19 cellular contexts compared by ENCODE assay signal in genomic region chr1:168835791-168836190, GRCh38.
DNase-seq lines count a peak whose midpoint lies in the region; ATAC-seq, FAIRE-seq and TF ChIP-seq lines count a peak whose summit lies in the region.
"Had no signal": no experiment of that assay in that cellular context is flagged by ENCODE, and none has a peak within 500 bp of the region (broad histone marks: within the 10 kb centered on the region; RNA-seq: fewer than 3 reads in every experiment).

No MANE protein-coding gene starts in this region.

- no peaks in the 10 kb centered on the region for H3K9me3 ChIP-seq in HepG2 (ENCODE audit: low read length)
- no peaks in the 10 kb centered on the region for H3K9me3 ChIP-seq in right lobe of liver

- no peak overlapping the region for H3K4me3 Mint-ChIP-seq in progenitor cell of endocrine pancreas (ENCODE audit: low read depth)
- H3K4me3 Mint-ChIP-seq in activated CD4-positive, alpha-beta T cell treated with anti-CD3 and anti-CD28 coated beads, Interleukin-2, amount 10 ng/mL, durations not matched to agents 24 days and 14 days = no peak overlapping the region
- H3K4me3 Mint-ChIP-seq: B cell; CD8-positive, alpha-beta T cell; GM23338 had no signal

- H3K9me3 Mint-ChIP-seq in progenitor cell of endocrine pancreas (ENCODE audit: low read depth) = no peaks in the 10 kb centered on the region
- H3K9me3 Mint-ChIP-seq in activated CD4-positive, alpha-beta T cell treated with anti-CD3 and anti-CD28 coated beads, Interleukin-2, amount 10 ng/mL, durations not matched to agents 24 days and 14 days = no peaks in the 10 kb centered on the region
- H3K9me3 Mint-ChIP-seq: CD8-positive, alpha-beta T cell had no signal

- no peaks in the 10 kb centered on the region for H3K79me2 ChIP-seq in HepG2 (ENCODE audit: insufficient read depth, low read length)

- H3K36me3 ChIP-seq in HepG2 (replicated peaks in 1 of 2; ENCODE audit: control insufficient read depth in 1 of 2, insufficient read depth in 2 of 2, low read length in 2 of 2) = no peaks in the 10 kb centered on the region
- no peaks in the 10 kb centered on the region for H3K36me3 ChIP-seq in right lobe of liver
- no peaks in the 10 kb centered on the region for H3K36me3 ChIP-seq in bronchial epithelial cell (ENCODE audit: control insufficient read depth, insufficient read depth, low read length)
- H3K36me3 ChIP-seq: BLaER1 treated with 17β-estradiol and CSF1 and Interleukin-3, amounts not matched to agents 10 nM and 100 nM had no signal

- CTCF ChIA-PET in HepG2 (lab: Yijun Ruan, JAX; ENCODE audit: low intra/inter-chr PET ratio, low total read pairs) = no interaction called here

- peak overlapping the region; percentile 64 for H2AFZ ChIP-seq in HepG2 (ENCODE audit: low read length)
- H2AFZ ChIP-seq: GM23338 had no signal

- in situ Hi-C loops in HepG2 (cut with HindIII; ENCODE audit: extremely low pct_ligation_motif_present, low pct_unique_long_range_greater_than_20kb) = no loop called here

- FAIRE-seq in HepG2 (lab: Jason Lieb, UNC) (no peak), bronchial epithelial cell (lab: Jason Lieb, UNC) (no peak)
- FAIRE-seq: G401.6, GM12891, H54 had no signal

- H4K20me1 ChIP-seq in HepG2 (ENCODE audit: insufficient read depth, low read length) = no peaks in the 10 kb centered on the region
- H4K20me1 ChIP-seq: BLaER1 treated with 17β-estradiol and CSF1 and Interleukin-3, amounts not matched to agents 10 nM and 100 nM had no signal

- H3K27ac ChIP-seq in HepG2 (ENCODE audit: extremely low read length, insufficient read depth, low read length) = peak overlapping the region; percentile 53
- no peak overlapping the region for H3K27ac ChIP-seq in right lobe of liver
- no peak overlapping the region for H3K27ac ChIP-seq in foreskin keratinocyte
- H3K27ac ChIP-seq: BLaER1 treated with 17β-estradiol and CSF1 and Interleukin-3, amounts not matched to agents 10 nM and 100 nM had no signal

- no peak for TF ChIP-seq RAD21 in HepG2 (CRISPR knock-in tag; IDR thresholded peaks at IDR 0.05)

- no peak overlapping the region for H3K9ac ChIP-seq in HepG2 (ENCODE audit: insufficient read depth, low read depth, low read length)
- H3K9ac ChIP-seq: BLaER1 treated with 17β-estradiol and CSF1 and Interleukin-3, amounts not matched to agents 10 nM and 100 nM had no signal

- 74% methylated on average over 2 of the region's 2 CpGs for WGBS in HepG2 (ENCODE audit: low lambda C conversion rate)
- WGBS in right lobe of liver (ENCODE audit: insufficient coverage, low coverage, low lambda C conversion rate, missing lambda C conversion rate) = 100% methylated on average over 1 of the region's 2 CpGs

- TF ChIP-seq CTCF in HepG2 (CRISPR knock-in tag; IDR thresholded peaks at IDR 0.05) (no peak), right lobe of liver (IDR thresholded peaks at IDR 0.05) (no peak), bronchial epithelial cell (IDR thresholded peaks at IDR 0.05; ENCODE audit: insufficient read depth, low read length, severe bottlenecking) (no peak), foreskin keratinocyte (conservative IDR thresholded peaks at IDR 0.05) (no peak), progenitor cell of endocrine pancreas (IDR thresholded peaks at IDR 0.05; ENCODE audit: unreplicated experiment) (no peak)

- H3K27me3 ChIP-seq in HepG2 (ENCODE audit: control insufficient read depth in 1 of 2, insufficient read depth in 2 of 2, low read length in 2 of 2) (no peaks in the 10 kb centered on the region), right lobe of liver (no peaks in the 10 kb centered on the region), bronchial epithelial cell (ENCODE audit: control insufficient read depth, insufficient read depth, low read length) (no peaks in the 10 kb centered on the region), foreskin keratinocyte (no peaks in the 10 kb centered on the region)
- H3K27me3 ChIP-seq: BLaER1 treated with 17β-estradiol and CSF1 and Interleukin-3, amounts not matched to agents 10 nM and 100 nM had no signal

- TF ChIP-seq POLR2A in HepG2 (IDR thresholded peaks at IDR 0.05; ENCODE audit: insufficient read depth in 1 of 2, low read depth in 2 of 2, low read length in 2 of 2) (no peak), right lobe of liver (IDR thresholded peaks at IDR 0.05) (no peak)

- H3K4me2 ChIP-seq in HepG2 (ENCODE audit: low read depth, low read length) = no peak overlapping the region
- H3K4me2 ChIP-seq: BLaER1 treated with 17β-estradiol and CSF1 and Interleukin-3, amounts not matched to agents 10 nM and 100 nM; GM23338 had no signal

- peaks cover 18% of the 10 kb centered on the region for H3K4me1 Mint-ChIP-seq in progenitor cell of endocrine pancreas (ENCODE audit: low read depth)
- peaks cover 8% of the 10 kb centered on the region for H3K4me1 Mint-ChIP-seq in activated CD4-positive, alpha-beta T cell treated with anti-CD3 and anti-CD28 coated beads, Interleukin-2, amount 10 ng/mL, durations not matched to agents 24 days and 14 days
- H3K4me1 Mint-ChIP-seq: B cell had no signal

- POLR2A ChIA-PET in HepG2 (lab: Yijun Ruan, JAX) = no interaction called here

- no peaks in the 10 kb centered on the region for H3K36me3 Mint-ChIP-seq in progenitor cell of endocrine pancreas (ENCODE audit: insufficient read depth)
- no peaks in the 10 kb centered on the region for H3K36me3 Mint-ChIP-seq in activated CD4-positive, alpha-beta T cell treated with anti-CD3 and anti-CD28 coated beads, Interleukin-2, amount 10 ng/mL, durations not matched to agents 24 days and 14 days (ENCODE audit: low read depth)
- H3K36me3 Mint-ChIP-seq: CD8-positive, alpha-beta T cell had no signal

- no peak overlapping the region for H3K27ac Mint-ChIP-seq in progenitor cell of endocrine pancreas
- H3K27ac Mint-ChIP-seq in activated CD4-positive, alpha-beta T cell treated with anti-CD3 and anti-CD28 coated beads, Interleukin-2, amount 10 ng/mL, durations not matched to agents 24 days and 14 days = no peak overlapping the region
- H3K27ac Mint-ChIP-seq: B cell; CD8-positive, alpha-beta T cell; GM23338 had no signal

- H3K4me1 ChIP-seq in HepG2 (ENCODE audit: insufficient read depth, low read length) (peaks cover 57% of the 10 kb centered on the region), right lobe of liver (peaks cover 0 to 8% (median 3%) of the 10 kb centered on the region in 4 donors), foreskin keratinocyte (peaks cover 3% of the 10 kb centered on the region)

- TF ChIP-seq EP300 in HepG2 (IDR thresholded peaks at IDR 0.05; ENCODE audit: low read depth in 2 of 2, low read length in 2 of 2) (no peak), HepG2 (CRISPR knock-in tag; IDR thresholded peaks at IDR 0.05; ENCODE audit: borderline replicate concordance) (no peak)

- ATAC-seq in HepG2 (no peak), right lobe of liver (no peak), foreskin keratinocyte (no peak)
- ATAC-seq: CD8-positive, alpha-beta T cell; GM23338 had no signal

- no TSS peak for BruUV-seq in HepG2 (replicated peaks; lab: Mats Ljungman, UMichigan)

- peaks cover 18% of the 10 kb centered on the region for H3K27me3 Mint-ChIP-seq in progenitor cell of endocrine pancreas
- H3K27me3 Mint-ChIP-seq in activated CD4-positive, alpha-beta T cell treated with anti-CD3 and anti-CD28 coated beads, Interleukin-2, amount 10 ng/mL, durations not matched to agents 24 days and 14 days = peaks cover 6% of the 10 kb centered on the region

- H3K4me3 ChIP-seq in HepG2 (replicated peaks in 1 of 3; ENCODE audit: insufficient read depth in 1 of 3, low read depth in 2 of 3, low read length in 3 of 3) (no peak overlapping the region), right lobe of liver (no peak overlapping the region), bronchial epithelial cell (ENCODE audit: low read depth, low read length) (no peak overlapping the region)
- H3K4me3 ChIP-seq: BLaER1 treated with 17β-estradiol and CSF1 and Interleukin-3, amounts not matched to agents 10 nM and 100 nM; GM23338 had no signal

- intact Hi-C loops in HepG2 (cut with micrococcal nuclease; ENCODE audit: unreplicated experiment) (loop anchor here (2.0 to 10.0 kb wide), 2 partner anchors 147 to 231 kb away; no protein-coding TSS in a partner anchor), right lobe of liver (cut with DNase I) (no loop called here)
- intact Hi-C loops in activated CD4-positive, alpha-beta T cell treated with anti-CD3 and anti-CD28 coated beads, Interleukin-2, amount 10 ng/mL, durations not matched to agents 24 days and 14 days (cut with micrococcal nuclease) = no loop called here

- DNase-seq in HepG2 (ENCODE audit: low spot score) (no peak), right lobe of liver (no peak), bronchial epithelial cell (ENCODE audit: low read depth) (peak; percentile 59), foreskin keratinocyte (peak; percentile 15 to 30), hypothalamus (lab: John Stamatoyannopoulos, UW) (no peak), progenitor cell of endocrine pancreas (ENCODE audit: low spot score, unreplicated experiment) (no peak)
- no peak for DNase-seq in activated CD8-positive, alpha-beta memory T cell treated with anti-CD3 and anti-CD28 coated beads, Interleukin-2, amount 50 U/mL, for 48 hours
- DNase-seq in activated CD4-positive, alpha-beta T cell treated with anti-CD3 and anti-CD28 coated beads, Interleukin-2, amount 10 ng/mL, durations not matched to agents 24 days and 14 days = no peak
- DNase-seq: 8988T; Calu3; CD8-positive, alpha-beta T cell; DMS 273 treated with DMSO at 0.1 percent for 48 hours; HCEC 1CT had no signal

TF ChIP-seq in HepG2, 621 proteins besides CTCF, POLR2A, EP300 and RAD21:
- TF ChIP-seq SYNCRIP (IDR thresholded peaks at IDR 0.05; ENCODE audit: insufficient read depth, low read depth, low read length) (no peak), ZNF20 (CRISPR knock-in tag; IDR thresholded peaks at IDR 0.05) (no peak), ZNF543 (CRISPR knock-in tag; IDR thresholded peaks at IDR 0.05) (no peak)
TF ChIP-seq in HepG2: peak in this region for 0.

Comparison
In these comparisons a context has a peak if more than half of its experiments do, and no peak if none do; other contexts are left out.
1. DNase-seq: peak in bronchial epithelial cell (single experiment) and foreskin keratinocyte (2 of 2); none in HepG2 (single experiment), right lobe of liver (0 of 3), activated CD8-positive, alpha-beta memory T cell treated with anti-CD3 and anti-CD28 coated beads, Interleukin-2, amount 50 U/mL, for 48 hours (single experiment), hypothalamus (0 of 51), progenitor cell of endocrine pancreas (single experiment) and activated CD4-positive, alpha-beta T cell treated with anti-CD3 and anti-CD28 coated beads, Interleukin-2, amount 10 ng/mL, durations not matched to agents 24 days and 14 days (single experiment).